Comparison of ENCODE assay signal across 8 cellular contexts in genomic region chr10:100373298-100374136, GRCh38. TPM values are rescaled to one million over a fixed set of nuclear protein-coding genes. Genes with fewer than 3 reads are reported as not detected.
DNase-seq lines count a peak whose midpoint lies in the region; ATAC-seq, FAIRE-seq and TF ChIP-seq lines count a peak whose summit lies in the region.

No MANE protein-coding gene starts in this region.

- TF ChIP-seq CTCF in GM12865 (IDR thresholded peaks at IDR 0.05; ENCODE audit: insufficient read depth, low read depth, low read length, missing control alignments) (no peak), cardiac muscle cell (IDR thresholded peaks at IDR 0.05; ENCODE audit: low read depth, low read length) (no peak), pancreas (IDR thresholded peaks at IDR 0.05) (no peak), tibial artery (IDR thresholded peaks at IDR 0.05) (no peak)

- H3K27me3 ChIP-seq in cardiac muscle cell (no peaks in the 10 kb centered on the region), pancreas (no peaks in the 10 kb centered on the region), tibial artery (no peaks in the 10 kb centered on the region)

- no peaks in the 10 kb centered on the region for H3K27me3 Mint-ChIP-seq in activated naive CD8-positive, alpha-beta T cell treated with anti-CD3 and anti-CD28 coated beads, Interleukin-2, amount 50 U/mL, for 24 hours

- H3K4me3 ChIP-seq in GM12865 (ENCODE audit: low read depth, low read length) (peak overlapping the region; percentile 83), cardiac muscle cell (peak overlapping the region; percentile 51), pancreas (peak overlapping the region; percentile 16 to 58 (median 42)), tibial artery (peak overlapping the region; percentile 66)

- intact Hi-C loops in pancreas (cut with DNase I), result no loop called here
- intact Hi-C loops in tibial artery (cut with DNase I; ENCODE audit: low total_unique reads), result no loop called here

- peak; percentile 98 for DNase-seq in GM12865 (ENCODE audit: low read depth)
- peak; percentile 91 for DNase-seq in NCI-H1105 treated with DMSO at 0.1 percent for 48 hours (lab: John Stamatoyannopoulos, UW)
- DNase-seq in SKM-1 treated with dmso at 0.1 percent for 144 hours (lab: John Stamatoyannopoulos, UW; ENCODE audit: unreplicated experiment), result peak; percentile 90
- DNase-seq in activated naive CD8-positive, alpha-beta T cell treated with anti-CD3 and anti-CD28 coated beads, Interleukin-2, amount 50 U/mL, for 24 hours, result peak; percentile 96
- peak; percentile 98 to 100 for DNase-seq in cardiac muscle cell (ENCODE audit: low read depth in 1 of 2, low spot score in 1 of 2)
- DNase-seq in pancreas, result peak; percentile 90 to 98 (median 95)
- peak; percentile 99 for DNase-seq in tibial artery

- H3K4me3 Mint-ChIP-seq in activated naive CD8-positive, alpha-beta T cell treated with anti-CD3 and anti-CD28 coated beads, Interleukin-2, amount 50 U/mL, for 24 hours, result no peak overlapping the region

- no peaks in the 10 kb centered on the region for H3K9me3 Mint-ChIP-seq in activated naive CD8-positive, alpha-beta T cell treated with anti-CD3 and anti-CD28 coated beads, Interleukin-2, amount 50 U/mL, for 24 hours

- ATAC-seq in HG02678 (IDR thresholded peaks at IDR 0.05; ENCODE audit: unreplicated experiment) (peak; percentile 97), pancreas (peak; percentile 89 to 92 (median 91))
- peak; percentile 83 for ATAC-seq in activated naive CD8-positive, alpha-beta T cell treated with anti-CD3 and anti-CD28 coated beads, Interleukin-2, amount 50 U/mL, for 24 hours

- H3K9me3 ChIP-seq in cardiac muscle cell (ENCODE audit: low read depth), result no peaks in the 10 kb centered on the region
- H3K9me3 ChIP-seq in pancreas, result no peaks in the 10 kb centered on the region
- no peaks in the 10 kb centered on the region for H3K9me3 ChIP-seq in tibial artery

- H3K27ac ChIP-seq in cardiac muscle cell, result peak overlapping the region; percentile 100
- H3K27ac ChIP-seq in pancreas, result peak overlapping the region; percentile 81 to 99 (median 95)
- peak overlapping the region; percentile 94 to 99 for H3K27ac ChIP-seq in tibial artery

- peaks cover 38% of the 10 kb centered on the region for H3K4me1 Mint-ChIP-seq in activated naive CD8-positive, alpha-beta T cell treated with anti-CD3 and anti-CD28 coated beads, Interleukin-2, amount 50 U/mL, for 24 hours

- H3K36me3 ChIP-seq in cardiac muscle cell (no peaks in the 10 kb centered on the region), pancreas (no peaks in the 10 kb centered on the region), tibial artery (no peaks in the 10 kb centered on the region)

- peaks cover 29% of the 10 kb centered on the region for H3K4me1 ChIP-seq in cardiac muscle cell (ENCODE audit: low read depth)
- H3K4me1 ChIP-seq in pancreas, result peaks cover 10 to 39% (median 27%) of the 10 kb centered on the region in 3 donors
- H3K4me1 ChIP-seq in tibial artery, result peaks cover 0 to 41% (median 35%) of the 10 kb centered on the region in 4 donors

- no peaks in the 10 kb centered on the region for H3K36me3 Mint-ChIP-seq in activated naive CD8-positive, alpha-beta T cell treated with anti-CD3 and anti-CD28 coated beads, Interleukin-2, amount 50 U/mL, for 24 hours (ENCODE audit: low read depth)

- no peak overlapping the region for H3K27ac Mint-ChIP-seq in activated naive CD8-positive, alpha-beta T cell treated with anti-CD3 and anti-CD28 coated beads, Interleukin-2, amount 50 U/mL, for 24 hours

- 0% methylated on average over 44 of the region's 44 CpGs for WGBS in pancreas, 2 donors

- peak; percentile 17 for FAIRE-seq in pancreas (lab: Jason Lieb, UNC)

RNA-seq across cellular contexts. Expression of gene SCD, which starts 26.5 kb away (rescaled TPM):
- total RNA-seq in cardiac muscle cell, result 149 and 275 TPM in 2 replicates
- 136 and 246 TPM in 2 replicates for polyA plus RNA-seq in cardiac muscle cell
- 10 to 100 TPM in 3 of 6 donors, 1 to 10 TPM in 3; 1.9 to 87.6 (median 9.7) TPM for total RNA-seq in pancreas
- 10 to 100 TPM; 10.9 to 30.1 TPM for polyA plus RNA-seq in pancreas

RNA-seq across cellular contexts. Expression of gene PKD2L1, which starts 43.5 kb away (rescaled TPM):
- total RNA-seq in cardiac muscle cell (not detected in 2 replicates), pancreas (not detected)
- polyA plus RNA-seq in cardiac muscle cell (not detected in 2 replicates), pancreas (under 1 TPM; 0.11 to 0.54 TPM)

Comparison
In these comparisons a context has a peak if more than half of its experiments do, and no peak if none do; other contexts are left out.
1. Peak in every context shown above with its lines: DNase-seq, ATAC-seq, H3K4me3 ChIP-seq and H3K27ac ChIP-seq.